ENCODE assay signal across 1 cellular context in genomic region chr5:158985492-158985891, GRCh38.
TF ChIP-seq lines count a peak whose summit lies in the region.

No MANE protein-coding gene starts in this region.

TF ChIP-seq in A549, 52 proteins besides CTCF, POLR2A, EP300 and RAD21 (continued from another document):
- TF ChIP-seq HMGXB4 (CRISPR knock-in tag; IDR thresholded peaks at IDR 0.05; ENCODE audit: borderline replicate concordance) (no peak), MAZ (IDR thresholded peaks at IDR 0.05; ENCODE audit: borderline replicate concordance, low read depth, low read length) (no peak), MAFK (IDR thresholded peaks at IDR 0.05; ENCODE audit: partially characterized antibody) (peak; percentile 54)
